Comparison of ENCODE assay signal across 22 cellular contexts in genomic region chr6:91352878-91353277, GRCh38.
"Had no signal": no experiment of that assay in that cellular context is flagged by ENCODE, and none has a peak within 500 bp of the region (broad histone marks: within the 10 kb centered on the region; RNA-seq: fewer than 3 reads in every experiment).

No MANE protein-coding gene starts in this region.

- H3K9me3 ChIP-seq: esophagus muscularis mucosa, heart left ventricle, sigmoid colon, spleen, testis, vagina had no signal

- H3K4me1 ChIP-seq: esophagus muscularis mucosa, heart left ventricle, spleen, testis, vagina had no signal

- DNase-seq: activated CD4-positive, alpha-beta T cell treated with anti-CD3 and anti-CD28 coated beads for 4 hours; activated CD4-positive, alpha-beta T cell treated with anti-CD3 and anti-CD28 coated beads, Interleukin-2, amount 50 U/mL, for 48 hours; activated effector memory CD4-positive, alpha-beta T cell treated with Interleukin-2 at 50 U/mL for 16 hours; activated naive CD4-positive, alpha-beta T cell treated with anti-CD3 and anti-CD28 coated beads for 36 hours; activated naive CD8-positive, alpha-beta T cell treated with anti-CD3 and anti-CD28 coated beads, Interleukin-2, amount 10 ng/mL, durations not matched to agents 7 days and 5 days; activated T-cell treated with anti-CD3 and anti-CD28 coated beads, Interleukin-2, amount 50 U/mL, for 72 hours; amygdala; effector CD8-positive, alpha-beta T cell; heart left ventricle; left colon; naive thymus-derived CD4-positive, alpha-beta T cell; occipital lobe; posterior cingulate gyrus; retina; sigmoid colon; spleen; stimulated activated CD4-positive, alpha-beta T cell treated with anti-CD3 and anti-CD28 coated beads, Interleukin-4, amount 100 ng/mL, for 1 hour; stimulated activated naive CD4-positive, alpha-beta T cell; testis had no signal

- H3K36me3 ChIP-seq: cardiac muscle cell, esophagus muscularis mucosa, heart left ventricle, sigmoid colon, spleen, vagina had no signal

- H3K4me3 ChIP-seq: cardiac muscle cell, esophagus muscularis mucosa, heart left ventricle, sigmoid colon, spleen, testis, vagina had no signal

- H3K27me3 ChIP-seq: cardiac muscle cell, esophagus muscularis mucosa, heart left ventricle, sigmoid colon, spleen, testis, vagina had no signal

- ATAC-seq: activated T-cell treated with anti-CD3 and anti-CD28 coated beads, Interleukin-2, amount 50 U/mL, for 72 hours; heart left ventricle; left colon; naive thymus-derived CD4-positive, alpha-beta T cell had no signal

- H3K27ac ChIP-seq: cardiac muscle cell, esophagus muscularis mucosa, heart left ventricle, spleen, testis, vagina had no signal
